In genomic region chr5:7805379-7805778, GRCh38 we compare ENCODE assay signal across 13 cellular contexts. TPM values are rescaled to one million over a fixed set of nuclear protein-coding genes. Genes with fewer than 3 reads are reported as not detected.
DNase-seq lines count a peak whose midpoint lies in the region; ATAC-seq and TF ChIP-seq lines count a peak whose summit lies in the region.
"Had no signal": no experiment of that assay in that cellular context is flagged by ENCODE, and none has a peak within 500 bp of the region (broad histone marks: within the 10 kb centered on the region; RNA-seq: fewer than 3 reads in every experiment).

No MANE protein-coding gene starts in this region.

- CTCF ChIA-PET in MCF 10A (lab: Yijun Ruan, JAX): interaction anchor here (0.6 to 2.5 kb wide), 5 partner anchors 9 to 28 kb away, joined by 3 to 17 read pairs (median 4); no protein-coding TSS in a partner anchor
- CTCF ChIA-PET in mammary epithelial cell (lab: Charles Lee; ENCODE audit: low non-redundant PET): no interaction called here
- CTCF ChIA-PET in Panc1 (lab: Charles Lee): no interaction called here

- in situ Hi-C loops in mammary epithelial cell (cut with MboI; ENCODE audit: low sequenced_read_pairs in 2 of 2): no loop called here
- in situ Hi-C loops in Panc1 (cut with HindIII; ENCODE audit: low pct_unique_long_range_greater_than_20kb, low sequenced_read_pairs): no loop called here
- in situ Hi-C loops in gastrocnemius medialis (cut with MboI; ENCODE audit: low sequenced_read_pairs in 4 of 4): no loop called here

- no peaks in the 10 kb centered on the region for H3K4me1 ChIP-seq in mammary epithelial cell (ENCODE audit: insufficient read depth, low read length)
- no peaks in the 10 kb centered on the region for H3K4me1 ChIP-seq in Panc1 (ENCODE audit: control insufficient read depth, insufficient read depth, low read length)
- peaks cover 6 to 10% of the 10 kb centered on the region in 2 donors for H3K4me1 ChIP-seq in gastrocnemius medialis
- H3K4me1 ChIP-seq: gastroesophageal sphincter had no signal

- no peak for TF ChIP-seq CTCF in MCF 10A (IDR thresholded peaks at IDR 0.05; ENCODE audit: unreplicated experiment)
- no peak for TF ChIP-seq CTCF in mammary epithelial cell (conservative IDR thresholded peaks at IDR 0.05 in 1 of 2, IDR thresholded peaks at IDR 0.05 in 1 of 2; ENCODE audit: extremely low read depth in 1 of 2, insufficient read depth in 1 of 2, low read depth in 1 of 2, low read length in 2 of 2)
- peak; percentile 23; the same call in 1 of the 2 replicates for TF ChIP-seq CTCF in Panc1 (IDR thresholded peaks at IDR 0.05)
- peak; percentile 27 for TF ChIP-seq CTCF in foreskin fibroblast (IDR thresholded peaks at IDR 0.05; ENCODE audit: low read depth, low read length)
- peak in 2 of 5 experiments; percentile 10 to 22 for TF ChIP-seq CTCF in gastrocnemius medialis (IDR thresholded peaks at IDR 0.05 in 4 of 5, conservative IDR thresholded peaks at IDR 0.05 in 1 of 5)

- no peaks in the 10 kb centered on the region for H3K79me2 ChIP-seq in mammary epithelial cell (ENCODE audit: insufficient read depth, low read length)

- dilution Hi-C loops in mammary epithelial cell (cut with HindIII; ENCODE audit: low sequenced_read_pairs): no loop called here

- BruUV-seq in MCF 10A (replicated peaks; lab: Mats Ljungman, UMichigan) (no TSS peak), mammary epithelial cell (replicated peaks; lab: Mats Ljungman, UMichigan) (no TSS peak), Panc1 (replicated peaks; lab: Mats Ljungman, UMichigan) (no TSS peak)

- DNase-seq in MCF 10A (ENCODE audit: unreplicated experiment) (peak; percentile 13), mammary epithelial cell (no peak), Panc1 (ENCODE audit: low read depth, low spot score) (no peak), foreskin fibroblast (peak in 1 of 2 donors; percentile 6), NCI-H345 (lab: John Stamatoyannopoulos, UW) (no peak), SIG-M5 treated with dmso at 0.1 percent for 504 hours (lab: John Stamatoyannopoulos, UW; ENCODE audit: unreplicated experiment) (no peak), gastrocnemius medialis (no peak)
- DNase-seq: stimulated activated CD4-positive, alpha-beta T cell treated with anti-CD3 and anti-CD28 coated beads, Interleukin-12 subunit alpha, Interleukin-12 subunit beta, amount 100 ng/mL, for 4 hours; stimulated activated naive B cell treated with anti-CD40 and anti-IgM and Interleukin-4, amounts not matched to agents 10 μg/mL and 1 μg/mL and 100 μg/mL, for 72 hours had no signal

- no peak for TF ChIP-seq POLR2A in gastrocnemius medialis (IDR thresholded peaks at IDR 0.05)

- H3K4me3 ChIP-seq in mammary epithelial cell (replicated peaks in 1 of 3; ENCODE audit: insufficient read depth in 1 of 3, low read depth in 2 of 3, low read length in 3 of 3) (no peak overlapping the region), Panc1 (ENCODE audit: low read depth in 2 of 2, low read length in 2 of 2) (no peak overlapping the region), foreskin fibroblast (ENCODE audit: low read depth in 1 of 2, low read length in 2 of 2) (no peak overlapping the region), gastrocnemius medialis (no peak overlapping the region)
- H3K4me3 ChIP-seq: BLaER1 treated with 17β-estradiol and CSF1 and Interleukin-3, amounts not matched to agents 10 nM and 100 nM; gastroesophageal sphincter had no signal

- H3K4me3 Mint-ChIP-seq in MCF 10A (ENCODE audit: unreplicated experiment): no peak overlapping the region
- H3K4me3 Mint-ChIP-seq: stimulated activated naive B cell treated with anti-CD40 and anti-IgM and Interleukin-4, amounts not matched to agents 10 μg/mL and 1 μg/mL and 100 μg/mL, for 72 hours; T-helper 1 cell treated with Interleukin-12 subunit alpha and Interleukin-12 subunit beta and Interleukin-4 antibody, amounts not matched to agents 30 μg/mL and 1 μg/mL, for 36 hours had no signal

- peaks cover 8% of the 10 kb centered on the region for H3K9me3 Mint-ChIP-seq in MCF 10A (ENCODE audit: unreplicated experiment)
- H3K9me3 Mint-ChIP-seq: stimulated activated naive B cell treated with anti-CD40 and anti-IgM and Interleukin-4, amounts not matched to agents 10 μg/mL and 1 μg/mL and 100 μg/mL, for 72 hours; T-helper 1 cell treated with Interleukin-12 subunit alpha and Interleukin-12 subunit beta and Interleukin-4 antibody, amounts not matched to agents 30 μg/mL and 1 μg/mL, for 36 hours had no signal

- no peak overlapping the region for H3K9ac ChIP-seq in mammary epithelial cell (ENCODE audit: insufficient read depth, low read length)
- H3K9ac ChIP-seq: BLaER1 treated with 17β-estradiol and CSF1 and Interleukin-3, amounts not matched to agents 10 nM and 100 nM had no signal

- H2AFZ ChIP-seq in mammary epithelial cell (ENCODE audit: low read depth, low read length): no peak overlapping the region

- WGBS in mammary epithelial cell (ENCODE audit: low coverage, missing lambda C conversion rate): 82% methylated on average over 2 of the region's 2 CpGs

- H3K27ac ChIP-seq in mammary epithelial cell (ENCODE audit: insufficient read depth, low read depth, low read length) (no peak overlapping the region), Panc1 (ENCODE audit: low read length) (no peak overlapping the region), gastrocnemius medialis (peak overlapping the region in 2 of 4 donors; percentile 2 to 12)
- H3K27ac ChIP-seq: BLaER1 treated with 17β-estradiol and CSF1 and Interleukin-3, amounts not matched to agents 10 nM and 100 nM; gastroesophageal sphincter had no signal

- H3K4me1 Mint-ChIP-seq in MCF 10A (ENCODE audit: insufficient read depth, unreplicated experiment): no peaks in the 10 kb centered on the region
- H3K4me1 Mint-ChIP-seq: stimulated activated naive B cell treated with anti-CD40 and anti-IgM and Interleukin-4, amounts not matched to agents 10 μg/mL and 1 μg/mL and 100 μg/mL, for 72 hours had no signal

- H3K4me2 ChIP-seq in mammary epithelial cell (ENCODE audit: insufficient read depth, low read depth, low read length): no peak overlapping the region
- H3K4me2 ChIP-seq: BLaER1 treated with 17β-estradiol and CSF1 and Interleukin-3, amounts not matched to agents 10 nM and 100 nM had no signal

- ATAC-seq in Panc1: 0 out of 2 replicates have a peak, but pooled peaks have one; percentile 38
- ATAC-seq in gastrocnemius medialis: no peak
- no peak for ATAC-seq in HG02678 (IDR thresholded peaks at IDR 0.05; ENCODE audit: unreplicated experiment)
- ATAC-seq: gastroesophageal sphincter; stimulated activated naive B cell treated with anti-CD40 and anti-IgM and Interleukin-4, amounts not matched to agents 10 μg/mL and 1 μg/mL and 100 μg/mL, for 72 hours had no signal

- H3K27me3 Mint-ChIP-seq in MCF 10A (ENCODE audit: insufficient read depth, unreplicated experiment): peaks cover 30% of the 10 kb centered on the region

- H3K36me3 ChIP-seq in mammary epithelial cell (ENCODE audit: insufficient read depth, low read length) (no peaks in the 10 kb centered on the region), Panc1 (ENCODE audit: control insufficient read depth, insufficient read depth, low read length) (no peaks in the 10 kb centered on the region), gastrocnemius medialis (no peaks in the 10 kb centered on the region)
- H3K36me3 ChIP-seq: BLaER1 treated with 17β-estradiol and CSF1 and Interleukin-3, amounts not matched to agents 10 nM and 100 nM had no signal

- H3K9me3 ChIP-seq in mammary epithelial cell (replicated peaks; ENCODE audit: insufficient read depth, low read length): peaks cover 4% of the 10 kb centered on the region
- H3K9me3 ChIP-seq in Panc1 (ENCODE audit: control insufficient read depth, insufficient read depth, low read depth, low read length): no peaks in the 10 kb centered on the region
- H3K9me3 ChIP-seq in gastrocnemius medialis: no peaks in the 10 kb centered on the region
- H3K9me3 ChIP-seq: BLaER1 treated with 17β-estradiol and CSF1 and Interleukin-3, amounts not matched to agents 10 nM and 100 nM; gastroesophageal sphincter had no signal

- no peaks in the 10 kb centered on the region for H3K27me3 ChIP-seq in mammary epithelial cell (ENCODE audit: insufficient read depth, low read length)
- H3K27me3 ChIP-seq in Panc1 (ENCODE audit: control insufficient read depth, insufficient read depth, low read length): no peaks in the 10 kb centered on the region; the same call in 1 of the 2 replicates
- no peaks in the 10 kb centered on the region for H3K27me3 ChIP-seq in gastrocnemius medialis
- H3K27me3 ChIP-seq: BLaER1 treated with 17β-estradiol and CSF1 and Interleukin-3, amounts not matched to agents 10 nM and 100 nM; gastroesophageal sphincter had no signal

- POLR2A ChIA-PET in MCF 10A (lab: Yijun Ruan, JAX) (no interaction called here), Panc1 (lab: Charles Lee) (no interaction called here)

- H3K36me3 Mint-ChIP-seq in MCF 10A (ENCODE audit: insufficient read depth, unreplicated experiment): no peaks in the 10 kb centered on the region
- H3K36me3 Mint-ChIP-seq: stimulated activated naive B cell treated with anti-CD40 and anti-IgM and Interleukin-4, amounts not matched to agents 10 μg/mL and 1 μg/mL and 100 μg/mL, for 72 hours had no signal

- H4K20me1 ChIP-seq in mammary epithelial cell (ENCODE audit: insufficient read depth, low read length): no peaks in the 10 kb centered on the region
- H4K20me1 ChIP-seq: BLaER1 treated with 17β-estradiol and CSF1 and Interleukin-3, amounts not matched to agents 10 nM and 100 nM had no signal

- no peak overlapping the region for H3K27ac Mint-ChIP-seq in MCF 10A (ENCODE audit: low read depth, unreplicated experiment)
- H3K27ac Mint-ChIP-seq: stimulated activated naive B cell treated with anti-CD40 and anti-IgM and Interleukin-4, amounts not matched to agents 10 μg/mL and 1 μg/mL and 100 μg/mL, for 72 hours; T-helper 1 cell treated with Interleukin-12 subunit alpha and Interleukin-12 subunit beta and Interleukin-4 antibody, amounts not matched to agents 30 μg/mL and 1 μg/mL, for 36 hours had no signal

- intact Hi-C loops in MCF 10A (cut with micrococcal nuclease) (no loop called here), mammary epithelial cell (cut with micrococcal nuclease) (no loop called here), Panc1 (cut with micrococcal nuclease; ENCODE audit: unreplicated experiment) (no loop called here), gastrocnemius medialis (cut with DNase I; ENCODE audit: low total_unique reads) (no loop called here)

RNA-seq across cellular contexts. Expression of gene CFAP90, which starts 45.6 kb away (rescaled TPM):
- total RNA-seq in MCF 10A (2022) (not detected in 2 replicates), mammary epithelial cell (not detected), Panc1 (2021; ENCODE audit: unreplicated experiment) (0.69 TPM), gastrocnemius medialis (not detected)
- 0.03 TPM for polyA plus RNA-seq in mammary epithelial cell
- not detected for polyA minus RNA-seq in mammary epithelial cell
- 1.3 TPM for polyA plus RNA-seq in Panc1 (2012; ENCODE audit: insufficient read length)

Comparison
In these comparisons a context has a peak if more than half of its experiments do, and no peak if none do; other contexts are left out.
1. CTCF ChIP-seq: peak in Panc1 (single experiment) and foreskin fibroblast (single experiment); none in MCF 10A (single experiment) and mammary epithelial cell (0 of 2).